Comparison of ENCODE assay signal across 8 cellular contexts in the genomic region with DNA sequence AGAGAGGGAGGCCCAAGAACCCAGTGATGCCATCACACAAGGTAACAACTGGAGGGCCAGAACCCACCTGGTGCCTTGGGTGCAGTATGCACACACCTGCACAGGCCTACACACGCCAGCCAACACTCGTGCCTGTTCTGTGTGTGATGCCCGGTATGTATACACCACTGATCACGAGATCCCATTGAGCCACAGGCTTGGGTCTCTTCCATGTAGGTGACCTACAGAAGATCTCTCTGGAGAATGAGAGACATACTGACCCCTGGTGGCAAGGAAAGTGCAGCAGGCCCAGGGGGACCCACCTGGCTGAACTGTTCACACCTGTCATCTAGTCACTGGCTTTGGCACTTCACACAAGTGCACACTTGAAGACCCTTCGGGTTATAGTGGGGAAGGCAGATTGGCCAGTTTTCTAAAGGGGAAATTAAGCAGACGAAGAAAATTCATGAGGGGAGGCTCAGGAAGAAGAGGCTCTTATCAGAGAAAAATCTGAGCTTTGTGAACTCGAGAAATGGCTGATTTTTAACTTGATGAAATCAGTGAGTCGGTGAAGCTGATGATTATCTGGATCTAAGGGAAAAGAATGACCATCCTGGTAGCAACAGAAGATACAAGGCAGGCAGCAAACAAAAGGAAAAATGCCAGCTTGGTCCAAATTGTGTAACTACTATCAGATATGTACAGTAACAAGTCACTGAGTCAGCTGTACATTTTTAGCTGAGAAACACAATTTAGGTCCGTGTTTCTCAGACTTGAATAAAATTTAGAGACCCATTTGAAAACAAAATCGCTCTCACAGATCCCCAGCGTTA.
DNase-seq lines count a peak whose midpoint lies in the region; ATAC-seq and TF ChIP-seq lines count a peak whose summit lies in the region.

No MANE protein-coding gene starts in this region.

- H3K4me3 Mint-ChIP-seq in activated T-helper 17 cell treated with anti-CD3 and anti-CD28 coated beads, Interleukin-2, amount 50 U/mL, for 72 hours, result no peak overlapping the region

- intact Hi-C loops in left ventricle myocardium inferior (cut with micrococcal nuclease), result loop anchor here (5.0 kb wide), 1 partner anchor 170 kb away; no protein-coding TSS in a partner anchor

- H3K27me3 Mint-ChIP-seq in activated T-helper 17 cell treated with anti-CD3 and anti-CD28 coated beads, Interleukin-2, amount 50 U/mL, for 72 hours, result no peaks in the 10 kb centered on the region

- DNase-seq in NCI-H774 (lab: John Stamatoyannopoulos, UW) (peak; percentile 65), left ventricle myocardium inferior (no peak)
- peak; percentile 46 for DNase-seq in stimulated activated CD4-positive, alpha-beta T cell treated with anti-CD3 and anti-CD28 coated beads, Interleukin-4, amount 100 ng/mL, for 1 hour

- peak; percentile 85 for TF ChIP-seq CTCF in GM12872 (IDR thresholded peaks at IDR 0.05; ENCODE audit: insufficient read depth, low read depth, low read length)
- TF ChIP-seq CTCF in left ventricle myocardium inferior (IDR thresholded peaks at IDR 0.05; ENCODE audit: borderline replicate concordance), result peak; percentile 68

- H3K9me3 Mint-ChIP-seq in activated T-helper 17 cell treated with anti-CD3 and anti-CD28 coated beads, Interleukin-2, amount 50 U/mL, for 72 hours, result no peaks in the 10 kb centered on the region

- H3K9me3 ChIP-seq in left ventricle myocardium inferior (replicated peaks), result no peaks in the 10 kb centered on the region

- ATAC-seq in HG02870 (IDR thresholded peaks at IDR 0.05; ENCODE audit: unreplicated experiment), result peak; percentile 57
- peak; percentile 71 for ATAC-seq in activated T-helper 17 cell treated with anti-CD3 and anti-CD28 coated beads, Interleukin-2, amount 50 U/mL, for 72 hours (replicated peaks)
- ATAC-seq in HG02884 (IDR thresholded peaks at IDR 0.05; ENCODE audit: unreplicated experiment), result no peak
- no peak for ATAC-seq in GM21576 (IDR thresholded peaks at IDR 0.05; ENCODE audit: unreplicated experiment)

- H3K4me1 ChIP-seq in left ventricle myocardium inferior, result no peaks in the 10 kb centered on the region

- H3K36me3 ChIP-seq in left ventricle myocardium inferior, result no peaks in the 10 kb centered on the region

- no peaks in the 10 kb centered on the region for H3K27me3 ChIP-seq in left ventricle myocardium inferior (ENCODE audit: low read depth)

- H3K36me3 Mint-ChIP-seq in activated T-helper 17 cell treated with anti-CD3 and anti-CD28 coated beads, Interleukin-2, amount 50 U/mL, for 72 hours (ENCODE audit: low read depth), result no peaks in the 10 kb centered on the region

- H3K27ac ChIP-seq in left ventricle myocardium inferior (replicated peaks), result no peak overlapping the region

- no peak overlapping the region for H3K27ac Mint-ChIP-seq in activated T-helper 17 cell treated with anti-CD3 and anti-CD28 coated beads, Interleukin-2, amount 50 U/mL, for 72 hours

- H3K4me1 Mint-ChIP-seq in activated T-helper 17 cell treated with anti-CD3 and anti-CD28 coated beads, Interleukin-2, amount 50 U/mL, for 72 hours, result no peaks in the 10 kb centered on the region

- no peak overlapping the region for H3K4me3 ChIP-seq in left ventricle myocardium inferior

Comparison
In these comparisons a context has a peak if more than half of its experiments do, and no peak if none do; other contexts are left out.
1. ATAC-seq: peak in HG02870 (single experiment) and activated T-helper 17 cell treated with anti-CD3 and anti-CD28 coated beads, Interleukin-2, amount 50 U/mL, for 72 hours (single experiment); none in HG02884 (single experiment) and GM21576 (single experiment).